ENCODE assay signal across 15 cellular contexts in the genomic region with DNA sequence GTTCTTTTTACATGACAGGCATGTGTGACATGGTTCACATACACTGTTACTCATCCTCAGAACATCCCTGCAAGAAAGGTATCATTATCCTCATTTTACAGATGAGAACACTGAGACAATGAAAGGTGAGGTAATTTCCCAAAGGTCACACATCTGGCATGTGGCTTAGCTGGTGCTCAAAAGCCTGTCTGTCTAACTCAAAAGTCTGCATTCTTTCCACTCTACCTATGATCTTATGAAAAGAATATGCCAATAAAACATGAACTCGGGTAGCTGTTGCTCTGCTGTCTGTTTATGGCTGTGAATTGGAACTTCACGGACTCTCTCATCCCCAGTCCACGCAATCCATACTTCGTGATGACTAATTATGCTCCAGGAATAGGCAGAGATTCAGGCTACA.
DNase-seq lines count a peak whose midpoint lies in the region; ATAC-seq and TF ChIP-seq lines count a peak whose summit lies in the region.
"Had no signal": no experiment of that assay in that cellular context is flagged by ENCODE, and none has a peak within 500 bp of the region (broad histone marks: within the 10 kb centered on the region; RNA-seq: fewer than 3 reads in every experiment).

No MANE protein-coding gene starts in this region.

- no peaks in the 10 kb centered on the region for H3F3A ChIP-seq in smooth muscle cell (ENCODE audit: low read depth)

- H3K27me3 Mint-ChIP-seq in activated CD4-positive, alpha-beta T cell treated with anti-CD3 and anti-CD28 coated beads, Interleukin-2, amount 10 ng/mL, durations not matched to agents 24 days and 14 days, result no peaks in the 10 kb centered on the region

- no peaks in the 10 kb centered on the region for H3K9me3 ChIP-seq in smooth muscle cell (replicated peaks; ENCODE audit: low read depth)
- H3K9me3 ChIP-seq: A549, ovary, thyroid gland had no signal

- intact Hi-C loops in activated CD4-positive, alpha-beta T cell treated with anti-CD3 and anti-CD28 coated beads, Interleukin-2, amount 10 ng/mL, durations not matched to agents 24 days and 14 days (cut with micrococcal nuclease), result no loop called here
- intact Hi-C loops in left colon (cut with DNase I, micrococcal nuclease), result no loop called here

- no peak overlapping the region for H2AFZ ChIP-seq in smooth muscle cell (ENCODE audit: low read depth)

- no peak overlapping the region for H3K27ac Mint-ChIP-seq in activated CD4-positive, alpha-beta T cell treated with anti-CD3 and anti-CD28 coated beads, Interleukin-2, amount 10 ng/mL, durations not matched to agents 24 days and 14 days

- H3K36me3 Mint-ChIP-seq in activated CD4-positive, alpha-beta T cell treated with anti-CD3 and anti-CD28 coated beads, Interleukin-2, amount 10 ng/mL, durations not matched to agents 24 days and 14 days (ENCODE audit: low read depth), result no peaks in the 10 kb centered on the region

- H3K9me3 Mint-ChIP-seq in activated CD4-positive, alpha-beta T cell treated with anti-CD3 and anti-CD28 coated beads, Interleukin-2, amount 10 ng/mL, durations not matched to agents 24 days and 14 days, result no peaks in the 10 kb centered on the region

- no peak overlapping the region for H3K27ac ChIP-seq in RWPE1
- peak overlapping the region; percentile 93 for H3K27ac ChIP-seq in smooth muscle cell (ENCODE audit: low read depth)
- H3K27ac ChIP-seq: A549, ovary, thyroid gland had no signal

- no peak overlapping the region for H3K4me2 ChIP-seq in smooth muscle cell
- H3K4me2 ChIP-seq: A549 had no signal

- DNase-seq in activated CD4-positive, alpha-beta T cell treated with anti-CD3 and anti-CD28 coated beads, Interleukin-2, amount 10 ng/mL, durations not matched to agents 24 days and 14 days, result peak; percentile 37
- DNase-seq in activated CD4-positive, alpha-beta T cell treated with anti-CD3 and anti-CD28 coated beads for 48 hours, result no peak
- peak; percentile 26 for DNase-seq in RWPE1 (ENCODE audit: low spot score)
- peak; percentile 23 for DNase-seq in fibroblast of mammary gland (ENCODE audit: low read depth)
- no peak for DNase-seq in smooth muscle cell (lab: John Stamatoyannopoulos, UW; ENCODE audit: unreplicated experiment)
- DNase-seq in left colon, result no peak
- no peak for DNase-seq in occipital lobe (lab: John Stamatoyannopoulos, UW)
- DNase-seq: activated naive CD4-positive, alpha-beta T cell treated with Interleukin-2 at 50 U/mL for 16 hours; cerebellar nuclear complex; NCI-H510A; ovary; thyroid gland had no signal

- no peaks in the 10 kb centered on the region for H3K27me3 ChIP-seq in smooth muscle cell (ENCODE audit: low read depth)
- H3K27me3 ChIP-seq: ovary, thyroid gland had no signal

- CTCF ChIA-PET in RWPE1 (lab: Yijun Ruan, JAX), result no interaction called here

- H3K36me3 ChIP-seq in smooth muscle cell (ENCODE audit: low read depth), result no peaks in the 10 kb centered on the region
- H3K36me3 ChIP-seq: ovary, thyroid gland had no signal

- no peak for TF ChIP-seq CTCF in RWPE1 (conservative IDR thresholded peaks at IDR 0.05; ENCODE audit: low read depth)
- TF ChIP-seq CTCF in fibroblast of mammary gland (conservative IDR thresholded peaks at IDR 0.05; ENCODE audit: control insufficient read depth, insufficient read depth, low read depth, low read length), result no peak
- no peak for TF ChIP-seq CTCF in smooth muscle cell (IDR thresholded peaks at IDR 0.05; ENCODE audit: borderline replicate concordance, insufficient read depth, poor library complexity, severe bottlenecking)

- no peaks in the 10 kb centered on the region for H3K4me1 ChIP-seq in smooth muscle cell (ENCODE audit: low read depth)
- H3K4me1 ChIP-seq: A549, thyroid gland had no signal

- no peaks in the 10 kb centered on the region for H3K4me1 Mint-ChIP-seq in activated CD4-positive, alpha-beta T cell treated with anti-CD3 and anti-CD28 coated beads, Interleukin-2, amount 10 ng/mL, durations not matched to agents 24 days and 14 days

- POLR2A ChIA-PET in RWPE1 (lab: Yijun Ruan, JAX; ENCODE audit: low non-redundant PET), result no interaction called here

- H3K4me3 Mint-ChIP-seq in activated CD4-positive, alpha-beta T cell treated with anti-CD3 and anti-CD28 coated beads, Interleukin-2, amount 10 ng/mL, durations not matched to agents 24 days and 14 days, result no peak overlapping the region

- no peak overlapping the region for H3K4me3 ChIP-seq in fibroblast of mammary gland (ENCODE audit: control insufficient read depth, low read depth, low read length)
- peak overlapping the region; percentile 15 for H3K4me3 ChIP-seq in smooth muscle cell
- H3K4me3 ChIP-seq: A549, ovary, thyroid gland had no signal

- ATAC-seq in left colon (no peak), GM19395 (IDR thresholded peaks at IDR 0.05; ENCODE audit: unreplicated experiment) (no peak)
- ATAC-seq: A549, Panc1 had no signal

- no peaks in the 10 kb centered on the region for H4K20me1 ChIP-seq in smooth muscle cell (ENCODE audit: low read depth)

- 46% methylated on average over 4 of the region's 4 CpGs for WGBS in smooth muscle cell (ENCODE audit: low lambda C conversion rate)

- no peaks in the 10 kb centered on the region for H3K79me2 ChIP-seq in smooth muscle cell (ENCODE audit: low read depth)

- H3K9ac ChIP-seq in smooth muscle cell (ENCODE audit: low read depth), result peak overlapping the region; percentile 74

Comparison
In these comparisons a context has a peak if more than half of its experiments do, and no peak if none do; other contexts are left out.
1. DNase-seq: peak in activated CD4-positive, alpha-beta T cell treated with anti-CD3 and anti-CD28 coated beads, Interleukin-2, amount 10 ng/mL, durations not matched to agents 24 days and 14 days (single experiment), RWPE1 (single experiment) and fibroblast of mammary gland (single experiment); none in activated CD4-positive, alpha-beta T cell treated with anti-CD3 and anti-CD28 coated beads for 48 hours (single experiment), smooth muscle cell (single experiment), left colon (0 of 2) and occipital lobe (single experiment).